1 cellular context compared by ENCODE assay signal in genomic region chr21:43867936-43868335, GRCh38.
TF ChIP-seq lines count a peak whose summit lies in the region.

No MANE protein-coding gene starts in this region.

TF ChIP-seq in HepG2, 621 proteins besides CTCF, POLR2A, EP300 and RAD21 (continued from another document):
- 0 out of 2 replicates have a peak, but pooled peaks have one; percentile 36 for TF ChIP-seq MLX (CRISPR knock-in tag; IDR thresholded peaks at IDR 0.05)
- TF ChIP-seq PAXIP1 (CRISPR knock-in tag; conservative IDR thresholded peaks at IDR 0.05) = peak; percentile 50
- TF ChIP-seq NR2C2 (CRISPR knock-in tag; IDR thresholded peaks at IDR 0.05; ENCODE audit: borderline replicate concordance) = peak; percentile 23
- TF ChIP-seq JUND (CRISPR knock-in tag; IDR thresholded peaks at IDR 0.05) = no peak
- no peak for TF ChIP-seq SETDB1 (CRISPR knock-in tag; IDR thresholded peaks at IDR 0.05; ENCODE audit: borderline replicate concordance)
- TF ChIP-seq TCF12 (IDR thresholded peaks at IDR 0.05) = no peak
- 0 out of 2 replicates have a peak, but pooled peaks have one; percentile 40 for TF ChIP-seq TCF12 (CRISPR knock-in tag; IDR thresholded peaks at IDR 0.05)
- no peak for TF ChIP-seq BRCA1 (CRISPR knock-in tag; IDR thresholded peaks at IDR 0.05)
- 0 out of 2 replicates have a peak, but pooled peaks have one; percentile 35 for TF ChIP-seq RCOR2 (CRISPR knock-in tag; IDR thresholded peaks at IDR 0.05)
- TF ChIP-seq ZNF652 (CRISPR knock-in tag; IDR thresholded peaks at IDR 0.05; ENCODE audit: borderline replicate concordance, low read depth) = peak; percentile 49; the same call in 1 of the 2 replicates
- peak; percentile 33; the same call in 1 of the 2 replicates for TF ChIP-seq ZFY (CRISPR knock-in tag; IDR thresholded peaks at IDR 0.05)
